8 cellular contexts compared by ENCODE assay signal in the genomic region with DNA sequence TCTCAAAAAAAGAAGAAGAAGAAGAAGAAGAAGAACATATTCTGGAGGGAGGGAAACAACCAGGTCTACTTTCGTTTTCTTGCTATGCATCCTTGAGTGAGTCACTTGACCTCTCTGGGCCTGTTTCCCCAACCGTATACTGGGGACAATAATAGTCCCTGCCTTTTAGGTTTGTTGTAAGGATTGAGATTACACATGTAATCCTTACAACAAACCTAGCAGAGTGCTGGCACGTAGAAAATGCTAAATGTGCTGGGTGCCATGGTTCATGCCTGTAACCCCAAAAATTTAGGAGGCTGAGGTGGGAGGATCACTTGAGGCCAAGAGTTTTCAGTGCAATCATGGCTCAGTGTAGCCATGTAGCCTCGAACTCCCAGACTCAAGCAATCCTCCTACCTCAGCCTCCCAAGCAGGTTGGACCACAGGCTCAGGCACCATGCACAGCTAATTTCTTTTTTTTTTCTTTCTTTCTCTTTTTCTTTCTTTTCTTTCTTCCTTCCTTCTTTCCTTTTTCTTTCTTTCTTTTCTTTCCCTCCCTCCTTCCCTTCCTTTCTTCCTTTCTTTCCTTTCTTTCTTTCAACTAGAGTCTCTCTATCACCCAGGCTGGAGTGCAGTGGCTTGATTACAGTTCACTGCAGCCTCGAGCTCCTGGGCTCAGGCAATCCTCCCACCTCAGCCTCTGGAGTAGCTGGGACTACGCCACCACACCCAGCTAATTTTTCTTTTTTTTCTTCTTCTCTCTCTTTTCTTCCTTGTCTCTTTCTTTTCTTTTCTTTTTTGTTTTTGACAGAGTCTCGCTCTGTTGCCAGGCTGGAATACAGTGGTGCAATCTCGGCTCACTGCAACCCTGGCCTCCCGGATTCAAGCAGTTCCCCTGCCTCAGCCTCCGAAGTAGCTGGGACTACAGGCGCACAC. TPM values are rescaled to one million over a fixed set of nuclear protein-coding genes. Genes with fewer than 3 reads are reported as not detected.
DNase-seq lines count a peak whose midpoint lies in the region; ATAC-seq, FAIRE-seq and TF ChIP-seq lines count a peak whose summit lies in the region.

No MANE protein-coding gene starts in this region.

- peak overlapping the region; percentile 15 to 99 (median 96) for H3K27ac ChIP-seq in Peyer's patch
- peak overlapping the region; percentile 22 to 100 (median 98) for H3K27ac ChIP-seq in spleen
- H3K27ac ChIP-seq in small intestine (ENCODE audit: low read depth in 1 of 2, low read length in 1 of 2), result peak overlapping the region in 1 of 2 donors; percentile 19

- intact Hi-C loops in spleen (cut with DNase I; ENCODE audit: low total_unique reads), result no loop called here

- H3K4me1 ChIP-seq in Peyer's patch (peaks cover 3 to 36% (median 18%) of the 10 kb centered on the region in 4 donors), spleen (peaks cover 30 to 82% (median 60%) of the 10 kb centered on the region in 6 donors), small intestine (ENCODE audit: control insufficient read depth in 2 of 2, insufficient read depth in 1 of 2, low read depth in 1 of 2, low read length in 1 of 2) (no peaks in the 10 kb centered on the region)

- DNase-seq in activated CD8-positive, alpha-beta memory T cell treated with anti-CD3 and anti-CD28 coated beads, Interleukin-2, amount 10 ng/mL, durations not matched to agents 7 days and 5 days, result peak; percentile 58
- DNase-seq in activated CD8-positive, alpha-beta memory T cell treated with anti-CD3 and anti-CD28 coated beads, Interleukin-2, amount 50 U/mL, for 48 hours, result no peak
- DNase-seq in Peyer's patch (no peak), endothelial cell (ENCODE audit: low spot score) (no peak), spleen (no peak), NCI-H2227 treated with DMSO at 0.1 percent for 48 hours (lab: John Stamatoyannopoulos, UW) (no peak), small intestine (no peak), AG08396 (ENCODE audit: low spot score) (no peak)

- H3K27me3 Mint-ChIP-seq in activated CD8-positive, alpha-beta memory T cell treated with anti-CD3 and anti-CD28 coated beads, Interleukin-2, amount 10 ng/mL, durations not matched to agents 7 days and 5 days, result no peaks in the 10 kb centered on the region
- peaks cover 23% of the 10 kb centered on the region for H3K27me3 Mint-ChIP-seq in endothelial cell (ENCODE audit: unreplicated experiment)

- H3K27me3 ChIP-seq in Peyer's patch, result no peaks in the 10 kb centered on the region
- no peaks in the 10 kb centered on the region for H3K27me3 ChIP-seq in spleen (replicated peaks in 1 of 7)
- H3K27me3 ChIP-seq in small intestine (ENCODE audit: control insufficient read depth in 2 of 2, insufficient read depth in 2 of 2, low read length in 2 of 2), result no peaks in the 10 kb centered on the region

- no peaks in the 10 kb centered on the region for H3K9me3 ChIP-seq in Peyer's patch
- no peaks in the 10 kb centered on the region for H3K9me3 ChIP-seq in spleen
- H3K9me3 ChIP-seq in small intestine (ENCODE audit: control insufficient read depth, low read depth), result no peaks in the 10 kb centered on the region

- peaks cover 29% of the 10 kb centered on the region for H3K36me3 Mint-ChIP-seq in activated CD8-positive, alpha-beta memory T cell treated with anti-CD3 and anti-CD28 coated beads, Interleukin-2, amount 10 ng/mL, durations not matched to agents 7 days and 5 days
- peaks cover 28% of the 10 kb centered on the region for H3K36me3 Mint-ChIP-seq in endothelial cell (ENCODE audit: low read depth, unreplicated experiment)

- TF ChIP-seq POLR2A in Peyer's patch (IDR thresholded peaks at IDR 0.05) (no peak), spleen (IDR thresholded peaks at IDR 0.05) (no peak)

- 58 to 63% (median 60%) methylated on average over 11 of the region's 11 CpGs for WGBS in spleen, 5 donors
- 68 to 76% (median 71%) methylated on average over 11 of the region's 11 CpGs for WGBS in small intestine, 3 donors

- CTCF ChIA-PET in activated CD8-positive, alpha-beta memory T cell treated with anti-CD3 and anti-CD28 coated beads, Interleukin-2, amount 10 ng/mL, durations not matched to agents 7 days and 5 days (lab: Charles Lee), result interaction anchor here (0.9 to 4.5 kb wide), 7 partner anchors 9 to 105 kb away, joined by 4 to 58 read pairs (median 4); no protein-coding TSS in a partner anchor

- H3K4me3 Mint-ChIP-seq in activated CD8-positive, alpha-beta memory T cell treated with anti-CD3 and anti-CD28 coated beads, Interleukin-2, amount 10 ng/mL, durations not matched to agents 7 days and 5 days, result peak overlapping the region; percentile 96
- H3K4me3 Mint-ChIP-seq in endothelial cell (ENCODE audit: unreplicated experiment), result peak overlapping the region; percentile 84

- H3K36me3 ChIP-seq in Peyer's patch, result no peaks in the 10 kb centered on the region
- H3K36me3 ChIP-seq in spleen, result no peaks in the 10 kb centered on the region
- no peaks in the 10 kb centered on the region for H3K36me3 ChIP-seq in small intestine (ENCODE audit: control insufficient read depth in 2 of 2, insufficient read depth in 2 of 2, low read length in 2 of 2)

- H3K4me1 Mint-ChIP-seq in activated CD8-positive, alpha-beta memory T cell treated with anti-CD3 and anti-CD28 coated beads, Interleukin-2, amount 10 ng/mL, durations not matched to agents 7 days and 5 days, result peaks cover 51% of the 10 kb centered on the region
- peaks cover 39% of the 10 kb centered on the region for H3K4me1 Mint-ChIP-seq in endothelial cell (ENCODE audit: unreplicated experiment)

- H3K9me3 Mint-ChIP-seq in activated CD8-positive, alpha-beta memory T cell treated with anti-CD3 and anti-CD28 coated beads, Interleukin-2, amount 10 ng/mL, durations not matched to agents 7 days and 5 days (ENCODE audit: low read depth), result no peaks in the 10 kb centered on the region
- no peaks in the 10 kb centered on the region for H3K9me3 Mint-ChIP-seq in endothelial cell (ENCODE audit: unreplicated experiment)

- peak; percentile 2 for ATAC-seq in activated CD8-positive, alpha-beta memory T cell treated with anti-CD3 and anti-CD28 coated beads, Interleukin-2, amount 10 ng/mL, durations not matched to agents 7 days and 5 days

- peak overlapping the region; percentile 100 for H3K27ac Mint-ChIP-seq in activated CD8-positive, alpha-beta memory T cell treated with anti-CD3 and anti-CD28 coated beads, Interleukin-2, amount 10 ng/mL, durations not matched to agents 7 days and 5 days
- peak overlapping the region; percentile 92 for H3K27ac Mint-ChIP-seq in endothelial cell (ENCODE audit: unreplicated experiment)

- H3K4me3 ChIP-seq in Peyer's patch (no peak overlapping the region), spleen (peak overlapping the region in 1 of 8 donors; percentile 97), small intestine (ENCODE audit: low read depth in 1 of 2, low read length in 2 of 2) (no peak overlapping the region)

- no peak for FAIRE-seq in small intestine (lab: Jason Lieb, UNC)

- TF ChIP-seq CTCF in Peyer's patch (IDR thresholded peaks at IDR 0.05), result no peak
- no peak for TF ChIP-seq CTCF in endothelial cell (IDR thresholded peaks at IDR 0.05; ENCODE audit: unreplicated experiment)
- TF ChIP-seq CTCF in spleen (IDR thresholded peaks at IDR 0.05 in 8 of 11, conservative IDR thresholded peaks at IDR 0.05 in 3 of 11), result no peak

RNA-seq across cellular contexts. Expression of a gene that starts 7.0 kb away (rescaled TPM):
- total RNA-seq in activated CD8-positive, alpha-beta memory T cell treated with anti-CD3 and anti-CD28 coated beads, Interleukin-2, amount 10 ng/mL, durations not matched to agents 7 days and 5 days, result 100 to 1,000 TPM; 148 to 209 TPM
- total RNA-seq in Peyer's patch, result 100 to 1,000 TPM in 1 of 4 donors, 10 to 100 TPM in 3; 72.2 to 229 (median 85.6) TPM
- 115 TPM for total RNA-seq in endothelial cell (ENCODE audit: unreplicated experiment)
- 100 to 1,000 TPM in 4 of 7 donors, 10 to 100 TPM in 3; 59.7 to 131 (median 104) TPM for total RNA-seq in spleen
- polyA plus RNA-seq in spleen, result 10 to 100 TPM; 56.7 to 92.2 (median 76.6) TPM
- 100 to 1,000 TPM in 1 of 3 donors, 10 to 100 TPM in 2; 67.5 to 130 (median 82.1) TPM for polyA plus RNA-seq in small intestine

RNA-seq across cellular contexts. Expression of a gene that starts 7.0 kb away (rescaled TPM):
- 10 to 100 TPM; 58.6 to 70.1 TPM for total RNA-seq in activated CD8-positive, alpha-beta memory T cell treated with anti-CD3 and anti-CD28 coated beads, Interleukin-2, amount 10 ng/mL, durations not matched to agents 7 days and 5 days
- total RNA-seq in Peyer's patch (100 to 1,000 TPM in 2 of 4 donors, 10 to 100 TPM in 2; 78.1 to 199 (median 107) TPM), endothelial cell (ENCODE audit: unreplicated experiment) (31.8 TPM), spleen (10 to 100 TPM; 43.8 to 89.5 (median 55.8) TPM)
- polyA plus RNA-seq in spleen (10 to 100 TPM; 78.3 to 98.0 (median 93.7) TPM), small intestine (100 to 1,000 TPM; 123 to 162 (median 153) TPM)

RNA-seq across cellular contexts. Expression of a gene that starts 39.2 kb away (rescaled TPM):
- total RNA-seq in activated CD8-positive, alpha-beta memory T cell treated with anti-CD3 and anti-CD28 coated beads, Interleukin-2, amount 10 ng/mL, durations not matched to agents 7 days and 5 days, result 10 to 100 TPM; 82.2 to 96.0 TPM
- total RNA-seq in Peyer's patch, result 10 to 100 TPM; 21.5 to 48.0 (median 37.1) TPM
- 112 TPM for total RNA-seq in endothelial cell (ENCODE audit: unreplicated experiment)
- total RNA-seq in spleen, result 10 to 100 TPM; 22.0 to 47.0 (median 37.7) TPM
- polyA plus RNA-seq in spleen, result 10 to 100 TPM in 1 of 3 donors, 1 to 10 TPM in 2; 5.5 to 32.8 (median 7.1) TPM
- 10 to 100 TPM in 2 of 3 donors, 1 to 10 TPM in 1; 7.6 to 51.6 (median 14.3) TPM for polyA plus RNA-seq in small intestine

RNA-seq across cellular contexts. Expression of a gene that starts 40.7 kb away (rescaled TPM):
- total RNA-seq in activated CD8-positive, alpha-beta memory T cell treated with anti-CD3 and anti-CD28 coated beads, Interleukin-2, amount 10 ng/mL, durations not matched to agents 7 days and 5 days, result 10 to 100 TPM; 43.2 to 50.2 TPM
- total RNA-seq in Peyer's patch (10 to 100 TPM; 27.1 to 71.8 (median 28.3) TPM), endothelial cell (ENCODE audit: unreplicated experiment) (54.2 TPM), spleen (10 to 100 TPM; 27.7 to 72.8 (median 37.5) TPM)
- polyA plus RNA-seq in spleen (100 to 1,000 TPM in 2 of 3 donors, 10 to 100 TPM in 1; 76.2 to 109 (median 107) TPM), small intestine (10 to 100 TPM; 18.6 to 37.5 (median 26.8) TPM)

RNA-seq across cellular contexts. Expression of a gene that starts 54.6 kb away (rescaled TPM):
- under 1 TPM; 0.49 to 0.64 TPM for total RNA-seq in activated CD8-positive, alpha-beta memory T cell treated with anti-CD3 and anti-CD28 coated beads, Interleukin-2, amount 10 ng/mL, durations not matched to agents 7 days and 5 days
- total RNA-seq in Peyer's patch (10 to 100 TPM in 1 of 4 donors, 1 to 10 TPM in 3; 1.2 to 21.5 (median 4.9) TPM), endothelial cell (ENCODE audit: unreplicated experiment) (68.6 TPM), spleen (10 to 100 TPM; 35.5 to 69.4 (median 50.0) TPM)
- polyA plus RNA-seq in spleen (10 to 100 TPM; 63.7 to 86.9 (median 68.0) TPM), small intestine (1 to 10 TPM in 2 of 3 donors, under 1 TPM in 1; 0.67 to 8.9 (median 3.2) TPM)
